In genomic region chr1:187922255-187922654, GRCh38 we compare ENCODE assay signal across 32 cellular contexts.
"Had no signal": no experiment of that assay in that cellular context is flagged by ENCODE, and none has a peak within 500 bp of the region (broad histone marks: within the 10 kb centered on the region; RNA-seq: fewer than 3 reads in every experiment).

No MANE protein-coding gene starts in this region.

- H3K27me3 ChIP-seq: adrenal gland, body of pancreas, brain microvascular endothelial cell, breast epithelium had no signal

- ATAC-seq: activated CD8-positive, alpha-beta T cell treated with anti-CD3 and anti-CD28 coated beads for 36 hours; activated naive CD4-positive, alpha-beta T cell treated with anti-CD3 and anti-CD28 coated beads, Interleukin-2, amount 50 U/mL, for 72 hours; activated T-cell treated with anti-CD3 and anti-CD28 coated beads, Interleukin-2, amount 50 U/mL, for 4 hours; activated T-cell treated with anti-CD3 and anti-CD28 coated beads, Interleukin-2, amount 50 U/mL, for 72 hours; activated T-helper 17 cell treated with anti-CD3 and anti-CD28 coated beads, Interleukin-2, amount 50 U/mL, for 72 hours; body of pancreas had no signal

- DNase-seq: activated B cell treated with CpG ODN at 0.5 μM for 24 hours; activated CD4-positive, alpha-beta memory T cell treated with anti-CD3 and anti-CD28 coated beads for 36 hours; activated CD4-positive, alpha-beta T cell treated with anti-CD3 and anti-CD28 coated beads for 4 hours; activated CD4-positive, alpha-beta T cell treated with anti-CD3 and anti-CD28 coated beads, Interleukin-2, amount 10 ng/mL, durations not matched to agents 24 days and 14 days; activated CD4-positive, alpha-beta T cell treated with anti-CD3 and anti-CD28 coated beads, Interleukin-2, amount 50 U/mL, for 1 hour; activated CD4-positive, alpha-beta T cell treated with anti-CD3 and anti-CD28 coated beads, Interleukin-2, amount 50 U/mL, for 4 hours; activated CD4-positive, CD25-positive, alpha-beta regulatory T cell treated with anti-CD3 and anti-CD28 coated beads, Interleukin-2, amount 50 U/mL, for 72 hours; activated CD8-positive, alpha-beta memory T cell treated with anti-CD3 and anti-CD28 coated beads, Interleukin-2, amount 50 U/mL, for 4 hours; activated CD8-positive, alpha-beta T cell treated with anti-CD3 and anti-CD28 coated beads for 36 hours; activated effector memory CD4-positive, alpha-beta T cell treated with anti-CD3 and anti-CD28 coated beads, Interleukin-2, amount 50 U/mL, for 16 hours; activated gamma-delta T cell treated with Interleukin-2 at 50 U/mL for 16 hours; activated naive CD4-positive, alpha-beta T cell; activated naive CD4-positive, alpha-beta T cell treated with anti-CD3 and anti-CD28 coated beads for 36 hours; activated naive CD4-positive, alpha-beta T cell treated with anti-CD3 and anti-CD28 coated beads, Interleukin-2, amount 50 U/mL, for 16 hours; activated naive CD8-positive, alpha-beta T cell treated with anti-CD3 and anti-CD28 coated beads for 36 hours; activated T-cell treated with anti-CD3 and anti-CD28 coated beads for 4 hours; activated T-cell treated with anti-CD3 and anti-CD28 coated beads, Interleukin-2, amount 50 U/mL, for 1 hour; activated T-cell treated with anti-CD3 and anti-CD28 coated beads, Interleukin-2, amount 50 U/mL, for 4 hours; activated T-cell treated with anti-CD3 and anti-CD28 coated beads, Interleukin-2, amount 50 U/mL, for 72 hours; adrenal gland; amniotic stem cell; aorta; body of pancreas; brain microvascular endothelial cell; central memory CD4-positive, alpha-beta T cell; T-helper 2 cell; T-helper 9 cell had no signal

- H3K36me3 ChIP-seq: adrenal gland, brain microvascular endothelial cell, breast epithelium had no signal

- FAIRE-seq: astrocyte had no signal

- H3K4me3 ChIP-seq: adrenal gland, body of pancreas, breast epithelium had no signal

- H3K9me3 ChIP-seq: adrenal gland, body of pancreas, breast epithelium had no signal

- H3K27ac ChIP-seq: adrenal gland, body of pancreas, brain microvascular endothelial cell, breast epithelium, VCaP had no signal

- H3K4me1 ChIP-seq: adrenal gland, body of pancreas, breast epithelium had no signal
